ENCODE assay signal across 1 cellular context in the genomic region with DNA sequence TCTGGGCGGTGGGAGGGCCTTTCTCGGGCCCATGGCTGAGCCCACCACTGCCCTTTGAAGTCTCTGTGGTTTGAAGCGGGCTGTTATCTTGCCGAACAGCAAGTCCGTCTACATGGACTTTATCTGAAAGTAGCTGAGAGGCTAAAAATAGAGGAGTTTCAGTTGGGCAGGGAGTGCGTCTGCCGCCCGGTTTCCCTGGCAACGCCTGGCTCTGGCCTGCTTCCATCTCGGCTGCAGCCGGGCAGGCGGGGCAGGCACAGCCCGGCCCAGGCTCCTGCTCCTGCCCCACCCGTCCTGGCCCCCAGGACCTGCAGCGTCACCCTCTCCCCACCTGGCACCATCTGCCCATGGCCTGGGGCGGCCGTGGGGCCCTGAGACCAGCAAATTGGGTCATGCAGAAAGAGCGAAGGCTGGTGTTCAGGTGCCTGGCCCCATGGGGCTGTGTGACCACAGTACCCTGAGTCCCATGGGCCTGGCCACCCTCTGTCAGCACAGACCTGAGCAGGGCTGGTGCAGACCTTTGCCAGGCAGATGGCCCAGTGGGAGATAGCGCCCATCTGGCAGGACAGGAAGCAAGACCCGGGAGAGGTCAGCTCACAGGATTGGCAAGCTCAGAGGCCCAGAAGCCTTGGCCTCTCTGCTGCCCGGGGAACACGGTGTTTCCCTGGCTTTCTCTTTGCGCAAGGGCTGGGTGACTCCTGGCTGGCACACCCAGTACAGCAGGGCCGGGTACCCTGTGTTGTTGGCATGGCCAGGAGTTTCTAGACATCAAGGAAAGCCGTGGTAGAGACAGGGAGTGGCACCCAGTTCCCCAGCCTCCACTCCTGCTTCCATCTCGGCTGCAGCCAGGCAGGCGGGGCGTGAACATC.
TF ChIP-seq lines count a peak whose summit lies in the region.

No MANE protein-coding gene starts in this region.

TF ChIP-seq in GM12878, 131 proteins besides CTCF, POLR2A, EP300 and RAD21 (continued from another document):
- TF ChIP-seq, protein P1, sequence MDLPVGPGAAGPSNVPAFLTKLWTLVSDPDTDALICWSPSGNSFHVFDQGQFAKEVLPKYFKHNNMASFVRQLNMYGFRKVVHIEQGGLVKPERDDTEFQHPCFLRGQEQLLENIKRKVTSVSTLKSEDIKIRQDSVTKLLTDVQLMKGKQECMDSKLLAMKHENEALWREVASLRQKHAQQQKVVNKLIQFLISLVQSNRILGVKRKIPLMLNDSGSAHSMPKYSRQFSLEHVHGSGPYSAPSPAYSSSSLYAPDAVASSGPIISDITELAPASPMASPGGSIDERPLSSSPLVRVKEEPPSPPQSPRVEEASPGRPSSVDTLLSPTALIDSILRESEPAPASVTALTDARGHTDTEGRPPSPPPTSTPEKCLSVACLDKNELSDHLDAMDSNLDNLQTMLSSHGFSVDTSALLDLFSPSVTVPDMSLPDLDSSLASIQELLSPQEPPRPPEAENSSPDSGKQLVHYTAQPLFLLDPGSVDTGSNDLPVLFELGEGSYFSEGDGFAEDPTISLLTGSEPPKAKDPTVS (IDR thresholded peaks at IDR 0.05; ENCODE audit: low read depth, low read length) = no peak
